9 cellular contexts compared by ENCODE assay signal in the genomic region with DNA sequence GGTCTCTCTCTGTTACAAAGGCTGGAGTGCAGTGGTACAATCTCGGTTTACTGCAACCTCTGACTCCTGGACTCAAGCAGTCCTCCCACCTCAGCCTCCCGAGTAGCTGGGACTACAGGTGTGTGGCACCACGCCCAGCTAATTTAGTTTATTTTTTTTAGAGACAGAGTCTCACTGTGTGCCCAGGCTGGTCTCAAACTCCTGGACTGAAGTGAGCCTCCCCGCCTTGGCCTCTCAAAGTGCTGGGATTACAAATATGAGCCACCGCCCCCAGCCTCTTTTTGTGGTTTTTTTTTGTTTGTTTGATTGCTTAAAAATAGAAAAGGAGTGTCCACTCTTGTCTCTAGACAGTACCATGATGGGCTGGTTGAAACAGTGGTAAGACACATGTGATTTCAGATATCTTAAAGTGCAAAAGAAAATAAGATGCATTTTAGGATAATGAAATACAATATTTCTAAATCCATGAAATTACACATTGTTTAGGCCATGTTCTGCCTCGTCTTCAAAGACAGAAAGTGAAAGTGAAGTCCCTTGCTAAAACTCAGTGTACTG. TPM values are rescaled to one million over a fixed set of nuclear protein-coding genes. Genes with fewer than 3 reads are reported as not detected.
DNase-seq lines count a peak whose midpoint lies in the region; ATAC-seq and TF ChIP-seq lines count a peak whose summit lies in the region.
"Had no signal": no experiment of that assay in that cellular context is flagged by ENCODE, and none has a peak within 500 bp of the region (broad histone marks: within the 10 kb centered on the region; RNA-seq: fewer than 3 reads in every experiment).

No MANE protein-coding gene starts in this region.

- no peaks in the 10 kb centered on the region for H3K9me3 Mint-ChIP-seq in nephron

- H3K9me3 ChIP-seq in MM.1S (replicated peaks; ENCODE audit: insufficient read depth, low read length), result no peaks in the 10 kb centered on the region
- H3K9me3 ChIP-seq in colonic mucosa, result no peaks in the 10 kb centered on the region

- H3K4me1 Mint-ChIP-seq in nephron, result peaks cover 34% of the 10 kb centered on the region

- no peak overlapping the region for H2AFZ ChIP-seq in MM.1S (ENCODE audit: low read length)

- DNase-seq in AG09319 (ENCODE audit: extremely low read depth, low read depth), result peak; percentile 2
- no peak for DNase-seq in MM.1S
- no peak for DNase-seq in colonic mucosa
- DNase-seq in SIG-M5 (lab: John Stamatoyannopoulos, UW), result no peak
- no peak for DNase-seq in Ammon's horn (ENCODE audit: low spot score)

- ATAC-seq in GM18861 (IDR thresholded peaks at IDR 0.05; ENCODE audit: unreplicated experiment) (no peak), HG03520 (IDR thresholded peaks at IDR 0.05; ENCODE audit: unreplicated experiment) (no peak)

- H3K4me3 ChIP-seq in MM.1S (ENCODE audit: low read length), result no peak overlapping the region
- peak overlapping the region; percentile 4 for H3K4me3 ChIP-seq in colonic mucosa

- TF ChIP-seq CTCF in AG09319 (IDR thresholded peaks at IDR 0.05; ENCODE audit: low read depth, low read length) (no peak), MM.1S (IDR thresholded peaks at IDR 0.05; ENCODE audit: low read length) (no peak), colonic mucosa (IDR thresholded peaks at IDR 0.05) (no peak), nephron (IDR thresholded peaks at IDR 0.05; ENCODE audit: unreplicated experiment in 3 of 3) (no peak)

- H3K36me3 ChIP-seq in MM.1S (replicated peaks; ENCODE audit: insufficient read depth, low read length) (no peaks in the 10 kb centered on the region), colonic mucosa (no peaks in the 10 kb centered on the region)

- no peaks in the 10 kb centered on the region for H3K9me2 ChIP-seq in MM.1S (replicated peaks; ENCODE audit: insufficient read depth, low read length)

- H3K4me1 ChIP-seq in MM.1S (ENCODE audit: low read length) (no peaks in the 10 kb centered on the region), colonic mucosa (peaks cover 14% of the 10 kb centered on the region)

- intact Hi-C loops in colonic mucosa (cut with DNase I), result no loop called here

- H3K27me3 ChIP-seq in MM.1S (replicated peaks; ENCODE audit: insufficient read depth, low read length), result no peaks in the 10 kb centered on the region
- no peaks in the 10 kb centered on the region for H3K27me3 ChIP-seq in colonic mucosa

- H3K27ac ChIP-seq in MM.1S (ENCODE audit: low read length) (no peak overlapping the region), colonic mucosa (peak overlapping the region; percentile 80)

- peak overlapping the region; percentile 64 to 91 (median 82) for H3K27ac Mint-ChIP-seq in nephron

- peak overlapping the region; percentile 4; the same call in 1 of the 2 replicates for H3K4me2 ChIP-seq in MM.1S (ENCODE audit: low read depth, low read length)

- no peak overlapping the region for H3K9ac ChIP-seq in MM.1S (ENCODE audit: low read length)
- H3K9ac ChIP-seq in colonic mucosa (ENCODE audit: low read depth in 2 of 2, low read length in 2 of 2), result peak overlapping the region in 1 of 2 donors; percentile 68

- H3K79me2 ChIP-seq in MM.1S (ENCODE audit: low read length), result no peaks in the 10 kb centered on the region

- no peaks in the 10 kb centered on the region for H3K36me3 Mint-ChIP-seq in nephron (ENCODE audit: low read depth)

- no peaks in the 10 kb centered on the region for H3F3A ChIP-seq in MM.1S (ENCODE audit: insufficient read depth, low read length)

- peak overlapping the region in 1 of 3 experiments; percentile 64 for H3K4me3 Mint-ChIP-seq in nephron

- H3K27me3 Mint-ChIP-seq in nephron (ENCODE audit: low read depth), result peaks cover 14% of the 10 kb centered on the region

- no peaks in the 10 kb centered on the region for H4K20me1 ChIP-seq in MM.1S (ENCODE audit: insufficient read depth, low read length)

RNA-seq across cellular contexts. Expression of a gene that starts 27.4 kb away (rescaled TPM):
- total RNA-seq in colonic mucosa, result 10 to 100 TPM; 17.7 to 22.8 TPM

RNA-seq across cellular contexts. Expression of a gene that starts 43.7 kb away (rescaled TPM):
- 10 to 100 TPM; 55.1 to 67.8 TPM for total RNA-seq in colonic mucosa

RNA-seq across cellular contexts. Expression of a gene that starts 57.2 kb away (rescaled TPM):
- total RNA-seq in colonic mucosa, result under 1 TPM in 1 of 2 donors, not detected in 1; 0.32 TPM
- total RNA-seq: Daoy had no signal
